Comparison of ENCODE assay signal across 15 cellular contexts in genomic region chr9:115691686-115692085, GRCh38.
DNase-seq lines count a peak whose midpoint lies in the region; TF ChIP-seq lines count a peak whose summit lies in the region.
"Had no signal": no experiment of that assay in that cellular context is flagged by ENCODE, and none has a peak within 500 bp of the region (broad histone marks: within the 10 kb centered on the region; RNA-seq: fewer than 3 reads in every experiment).

No MANE protein-coding gene starts in this region.

- H2BK120ac ChIP-seq in mesendoderm (ENCODE audit: low read depth, low read length), result no peak overlapping the region

- no peaks in the 10 kb centered on the region for H3K27me3 ChIP-seq in mesendoderm (ENCODE audit: insufficient read depth, low read length, poor library complexity)
- H3K27me3 ChIP-seq: BLaER1, cardiac muscle cell, vagina had no signal

- peaks cover 42% of the 10 kb centered on the region for H3K4me1 Mint-ChIP-seq in chondrocyte (ENCODE audit: low read depth)
- H3K4me1 Mint-ChIP-seq: activated CD4-positive, alpha-beta T cell treated with anti-CD3 and anti-CD28 coated beads, Interleukin-2, amount 10 ng/mL, durations not matched to agents 7 days and 5 days had no signal

- no peak overlapping the region for H3K23ac ChIP-seq in mesendoderm (ENCODE audit: low read length)

- H3K36me3 ChIP-seq in mesendoderm (ENCODE audit: control insufficient read depth, insufficient read depth, low read length), result no peaks in the 10 kb centered on the region
- H3K36me3 ChIP-seq: BLaER1, cardiac muscle cell, vagina had no signal

- no peaks in the 10 kb centered on the region for H3K79me1 ChIP-seq in mesendoderm (ENCODE audit: low read length)

- DNase-seq in AG20443 (ENCODE audit: low spot score), result peak; percentile 42
- peak; percentile 24 for DNase-seq in NCI-H226
- no peak for DNase-seq in chondrocyte (ENCODE audit: low spot score)
- DNase-seq in mesendoderm, result peak; percentile 16
- no peak for DNase-seq in NCI-H446 treated with DMSO at 0.1 percent for 48 hours (lab: John Stamatoyannopoulos, UW)
- DNase-seq in NOMO-1 (lab: John Stamatoyannopoulos, UW; ENCODE audit: unreplicated experiment in 2 of 2), result no peak
- no peak for DNase-seq in posterior cingulate gyrus
- DNase-seq in NCI-H2107 (lab: John Stamatoyannopoulos, UW), result no peak
- DNase-seq: activated CD4-positive, alpha-beta T cell treated with anti-CD3 and anti-CD28 coated beads, Interleukin-2, amount 10 ng/mL, durations not matched to agents 7 days and 5 days; NCI-H1048; stimulated activated CD4-positive, alpha-beta T cell treated with anti-CD3 and anti-CD28 coated beads, Interleukin-2, amount 100 ng/mL, for 24 hours had no signal

- H3K79me2 ChIP-seq in mesendoderm (ENCODE audit: control insufficient read depth, insufficient read depth, low read length), result no peaks in the 10 kb centered on the region

- no peak overlapping the region for H4K5ac ChIP-seq in mesendoderm (ENCODE audit: low read length)

- WGBS in mesendoderm (ENCODE audit: extremely low coverage, insufficient coverage, low lambda C conversion rate), result no CpG with 5 or more reads among the region's 3 CpGs

- no peak overlapping the region for H4K8ac ChIP-seq in mesendoderm (ENCODE audit: low read depth, low read length)

- no peak overlapping the region for H3K27ac ChIP-seq in mesendoderm (ENCODE audit: low read depth, low read length)
- H3K27ac ChIP-seq: BLaER1, cardiac muscle cell, vagina had no signal

- no peaks in the 10 kb centered on the region for H3K4me1 ChIP-seq in mesendoderm (ENCODE audit: control insufficient read depth, low read depth, low read length)
- H3K4me1 ChIP-seq: BLaER1, vagina had no signal

- H2AK5ac ChIP-seq in mesendoderm (ENCODE audit: low read length), result no peak overlapping the region

- H3K4me3 Mint-ChIP-seq in chondrocyte (ENCODE audit: unreplicated experiment), result no peak overlapping the region
- H3K4me3 Mint-ChIP-seq: activated CD4-positive, alpha-beta T cell treated with anti-CD3 and anti-CD28 coated beads, Interleukin-2, amount 10 ng/mL, durations not matched to agents 7 days and 5 days had no signal

- H3K18ac ChIP-seq in mesendoderm (ENCODE audit: low read length), result no peak overlapping the region

- no peak overlapping the region for H2BK15ac ChIP-seq in mesendoderm (replicated peaks; ENCODE audit: low read depth)

- H3K56ac ChIP-seq in mesendoderm (ENCODE audit: low read length), result no peak overlapping the region

- H3K9ac ChIP-seq in mesendoderm (ENCODE audit: low read length), result no peak overlapping the region
- H3K9ac ChIP-seq: BLaER1 had no signal

- H3K4ac ChIP-seq in mesendoderm (ENCODE audit: low read depth, low read length), result no peak overlapping the region

- no peak for TF ChIP-seq CTCF in chondrocyte (IDR thresholded peaks at IDR 0.05)

- peaks cover 9% of the 10 kb centered on the region for H3K36me3 Mint-ChIP-seq in chondrocyte (ENCODE audit: low read depth)

- no peak overlapping the region for H3K4me3 ChIP-seq in mesendoderm (ENCODE audit: low read length)
- H3K4me3 ChIP-seq: BLaER1, cardiac muscle cell, vagina had no signal

- H3K27me3 Mint-ChIP-seq in chondrocyte (ENCODE audit: low read depth), result no peaks in the 10 kb centered on the region
- H3K27me3 Mint-ChIP-seq: activated CD4-positive, alpha-beta T cell treated with anti-CD3 and anti-CD28 coated beads, Interleukin-2, amount 10 ng/mL, durations not matched to agents 7 days and 5 days had no signal

- intact Hi-C loops in posterior cingulate gyrus (cut with DNase I), result no loop called here

- no peak overlapping the region for H3K4me2 ChIP-seq in mesendoderm (ENCODE audit: low read length)
- H3K4me2 ChIP-seq: BLaER1 had no signal

- peaks cover 14% of the 10 kb centered on the region for H3K9me3 Mint-ChIP-seq in chondrocyte (ENCODE audit: low read depth)
- H3K9me3 Mint-ChIP-seq: activated CD4-positive, alpha-beta T cell treated with anti-CD3 and anti-CD28 coated beads, Interleukin-2, amount 10 ng/mL, durations not matched to agents 7 days and 5 days had no signal

- no peak overlapping the region for H2BK5ac ChIP-seq in mesendoderm (ENCODE audit: low read length)

- peak overlapping the region; percentile 82 for H3K27ac Mint-ChIP-seq in chondrocyte (ENCODE audit: unreplicated experiment)
- H3K27ac Mint-ChIP-seq: activated CD4-positive, alpha-beta T cell treated with anti-CD3 and anti-CD28 coated beads, Interleukin-2, amount 10 ng/mL, durations not matched to agents 7 days and 5 days; progenitor cell of endocrine pancreas had no signal

Comparison
In these comparisons a context has a peak if more than half of its experiments do, and no peak if none do; other contexts are left out.
1. DNase-seq: peak in AG20443 (single experiment), NCI-H226 (single experiment) and mesendoderm (single experiment); none in chondrocyte (single experiment), NCI-H446 treated with DMSO at 0.1 percent for 48 hours (single experiment), NOMO-1 (0 of 2), posterior cingulate gyrus (0 of 10) and NCI-H2107 (single experiment).